Comparison of ENCODE assay signal across 1 cellular context in the genomic region with DNA sequence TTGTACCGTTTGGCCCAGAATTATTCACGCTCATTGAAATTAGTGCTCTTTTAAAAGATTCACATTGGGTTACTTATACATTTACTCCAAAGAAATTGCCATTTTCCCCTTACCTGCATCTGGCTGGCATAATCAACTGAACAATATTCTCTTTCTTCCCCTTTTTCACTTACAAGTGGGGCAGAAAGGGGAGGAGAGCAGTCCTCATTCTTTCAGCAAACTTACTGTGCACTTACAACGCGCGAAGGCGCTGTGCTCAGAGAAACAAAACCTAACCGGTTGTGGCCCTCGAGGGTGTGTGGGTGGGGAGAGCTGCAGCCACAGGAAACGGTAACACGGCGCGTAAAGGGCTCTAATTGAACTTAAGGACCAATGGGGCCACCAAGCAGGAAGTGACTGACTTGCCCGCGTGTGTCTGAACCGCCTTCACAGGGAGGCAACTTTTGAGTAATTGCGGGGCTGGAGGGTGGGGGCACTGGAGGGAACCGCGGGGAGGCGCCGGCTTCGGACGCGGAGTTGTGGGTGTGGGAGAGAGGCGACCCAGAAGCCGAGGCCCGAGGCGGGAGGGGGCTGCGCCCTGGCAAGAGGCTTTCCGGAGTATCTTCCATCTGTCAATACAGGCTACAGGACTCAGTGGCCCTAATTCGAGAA.
TF ChIP-seq lines count a peak whose summit lies in the region.

No MANE protein-coding gene starts in this region.

TF ChIP-seq in HepG2, 621 proteins besides CTCF, POLR2A, EP300 and RAD21 (continued from another document and continues in another):
- TF ChIP-seq, protein P1, sequence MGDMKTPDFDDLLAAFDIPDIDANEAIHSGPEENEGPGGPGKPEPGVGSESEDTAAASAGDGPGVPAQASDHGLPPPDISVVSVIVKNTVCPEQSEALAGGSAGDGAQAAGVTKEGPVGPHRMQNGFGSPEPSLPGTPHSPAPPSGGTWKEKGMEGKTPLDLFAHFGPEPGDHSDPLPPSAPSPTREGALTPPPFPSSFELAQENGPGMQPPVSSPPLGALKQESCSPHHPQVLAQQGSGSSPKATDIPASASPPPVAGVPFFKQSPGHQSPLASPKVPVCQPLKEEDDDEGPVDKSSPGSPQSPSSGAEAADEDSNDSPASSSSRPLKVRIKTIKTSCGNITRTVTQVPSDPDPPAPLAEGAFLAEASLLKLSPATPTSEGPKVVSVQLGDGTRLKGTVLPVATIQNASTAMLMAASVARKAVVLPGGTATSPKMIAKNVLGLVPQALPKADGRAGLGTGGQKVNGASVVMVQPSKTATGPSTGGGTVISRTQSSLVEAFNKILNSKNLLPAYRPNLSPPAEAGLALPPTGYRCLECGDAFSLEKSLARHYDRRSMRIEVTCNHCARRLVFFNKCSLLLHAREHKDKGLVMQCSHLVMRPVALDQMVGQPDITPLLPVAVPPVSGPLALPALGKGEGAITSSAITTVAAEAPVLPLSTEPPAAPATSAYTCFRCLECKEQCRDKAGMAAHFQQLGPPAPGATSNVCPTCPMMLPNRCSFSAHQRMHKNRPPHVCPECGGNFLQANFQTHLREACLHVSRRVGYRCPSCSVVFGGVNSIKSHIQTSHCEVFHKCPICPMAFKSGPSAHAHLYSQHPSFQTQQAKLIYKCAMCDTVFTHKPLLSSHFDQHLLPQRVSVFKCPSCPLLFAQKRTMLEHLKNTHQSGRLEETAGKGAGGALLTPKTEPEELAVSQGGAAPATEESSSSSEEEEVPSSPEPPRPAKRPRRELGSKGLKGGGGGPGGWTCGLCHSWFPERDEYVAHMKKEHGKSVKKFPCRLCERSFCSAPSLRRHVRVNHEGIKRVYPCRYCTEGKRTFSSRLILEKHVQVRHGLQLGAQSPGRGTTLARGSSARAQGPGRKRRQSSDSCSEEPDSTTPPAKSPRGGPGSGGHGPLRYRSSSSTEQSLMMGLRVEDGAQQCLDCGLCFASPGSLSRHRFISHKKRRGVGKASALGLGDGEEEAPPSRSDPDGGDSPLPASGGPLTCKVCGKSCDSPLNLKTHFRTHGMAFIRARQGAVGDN (CRISPR knock-in tag; IDR thresholded peaks at IDR 0.05): no peak; the same call in 1 of the 2 replicates
- TF ChIP-seq ZNF768 (CRISPR knock-in tag; IDR thresholded peaks at IDR 0.05) (no peak), ATF7 (IDR thresholded peaks at IDR 0.05) (no peak), ATF7 (CRISPR knock-in tag; IDR thresholded peaks at IDR 0.05) (no peak), SATB2 (CRISPR knock-in tag; IDR thresholded peaks at IDR 0.05) (peak; percentile 40; the same call in 1 of the 2 replicates), ATF1 (CRISPR knock-in tag; IDR thresholded peaks at IDR 0.05) (peak; percentile 58; the same call in 1 of the 2 replicates), ZNF207 (IDR thresholded peaks at IDR 0.05; ENCODE audit: borderline replicate concordance) (no peak), ZNF775 (CRISPR knock-in tag; IDR thresholded peaks at IDR 0.05; ENCODE audit: borderline replicate concordance) (no peak), ZNF136 (CRISPR knock-in tag; IDR thresholded peaks at IDR 0.05; ENCODE audit: low read depth) (no peak), CREB1 (IDR thresholded peaks at IDR 0.05) (no peak), CREB1 (CRISPR knock-in tag; IDR thresholded peaks at IDR 0.05) (peak; percentile 76), AHR (CRISPR knock-in tag; IDR thresholded peaks at IDR 0.05) (no peak), ZNF564 (CRISPR knock-in tag; IDR thresholded peaks at IDR 0.05) (no peak), ZC3H13 (CRISPR knock-in tag; IDR thresholded peaks at IDR 0.05) (peak; percentile 14; the same call in 1 of the 2 replicates), MZF1 (CRISPR knock-in tag; IDR thresholded peaks at IDR 0.05; ENCODE audit: borderline replicate concordance) (no peak), ATRX (CRISPR knock-in tag; IDR thresholded peaks at IDR 0.05; ENCODE audit: borderline replicate concordance) (no peak), ELF1 (CRISPR knock-in tag; IDR thresholded peaks at IDR 0.05) (peak; percentile 78), ZNF354B (CRISPR knock-in tag; IDR thresholded peaks at IDR 0.05) (no peak; the same call in 1 of the 2 replicates), XRCC5 (optimal IDR thresholded peaks at IDR 0.05; ENCODE audit: low read length) (no peak), ZKSCAN8 (CRISPR knock-in tag; IDR thresholded peaks at IDR 0.05; ENCODE audit: borderline replicate concordance) (no peak), TP53 (CRISPR knock-in tag; conservative IDR thresholded peaks at IDR 0.05) (no peak), ZNF256 (CRISPR knock-in tag; conservative IDR thresholded peaks at IDR 0.05) (no peak), ARNT (IDR thresholded peaks at IDR 0.05) (no peak), ETV5 (CRISPR knock-in tag; IDR thresholded peaks at IDR 0.05; ENCODE audit: borderline replicate concordance) (peak; percentile 67; the same call in 1 of the 2 replicates), ZMYM4 (CRISPR knock-in tag; IDR thresholded peaks at IDR 0.05) (no peak), HNRNPL (IDR thresholded peaks at IDR 0.05; ENCODE audit: low read depth, low read length) (no peak), NONO (IDR thresholded peaks at IDR 0.05) (no peak), NONO (CRISPR knock-in tag; conservative IDR thresholded peaks at IDR 0.05) (peak; percentile 42; the same call in 1 of the 2 replicates), FOSL2 (CRISPR knock-in tag; IDR thresholded peaks at IDR 0.05) (no peak), ZNF816 (CRISPR knock-in tag; IDR thresholded peaks at IDR 0.05; ENCODE audit: borderline replicate concordance) (0 out of 2 replicates have a peak, but pooled peaks have one; percentile 14), ZNF430 (CRISPR knock-in tag; IDR thresholded peaks at IDR 0.05) (no peak; the same call in 1 of the 2 replicates)
- TF ChIP-seq, protein P2, sequence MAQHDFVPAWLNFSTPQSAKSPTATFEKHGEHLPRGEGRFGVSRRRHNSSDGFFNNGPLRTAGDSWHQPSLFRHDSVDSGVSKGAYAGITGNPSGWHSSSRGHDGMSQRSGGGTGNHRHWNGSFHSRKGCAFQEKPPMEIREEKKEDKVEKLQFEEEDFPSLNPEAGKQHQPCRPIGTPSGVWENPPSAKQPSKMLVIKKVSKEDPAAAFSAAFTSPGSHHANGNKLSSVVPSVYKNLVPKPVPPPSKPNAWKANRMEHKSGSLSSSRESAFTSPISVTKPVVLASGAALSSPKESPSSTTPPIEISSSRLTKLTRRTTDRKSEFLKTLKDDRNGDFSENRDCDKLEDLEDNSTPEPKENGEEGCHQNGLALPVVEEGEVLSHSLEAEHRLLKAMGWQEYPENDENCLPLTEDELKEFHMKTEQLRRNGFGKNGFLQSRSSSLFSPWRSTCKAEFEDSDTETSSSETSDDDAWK (CRISPR knock-in tag; IDR thresholded peaks at IDR 0.05): no peak
- TF ChIP-seq, protein P3, sequence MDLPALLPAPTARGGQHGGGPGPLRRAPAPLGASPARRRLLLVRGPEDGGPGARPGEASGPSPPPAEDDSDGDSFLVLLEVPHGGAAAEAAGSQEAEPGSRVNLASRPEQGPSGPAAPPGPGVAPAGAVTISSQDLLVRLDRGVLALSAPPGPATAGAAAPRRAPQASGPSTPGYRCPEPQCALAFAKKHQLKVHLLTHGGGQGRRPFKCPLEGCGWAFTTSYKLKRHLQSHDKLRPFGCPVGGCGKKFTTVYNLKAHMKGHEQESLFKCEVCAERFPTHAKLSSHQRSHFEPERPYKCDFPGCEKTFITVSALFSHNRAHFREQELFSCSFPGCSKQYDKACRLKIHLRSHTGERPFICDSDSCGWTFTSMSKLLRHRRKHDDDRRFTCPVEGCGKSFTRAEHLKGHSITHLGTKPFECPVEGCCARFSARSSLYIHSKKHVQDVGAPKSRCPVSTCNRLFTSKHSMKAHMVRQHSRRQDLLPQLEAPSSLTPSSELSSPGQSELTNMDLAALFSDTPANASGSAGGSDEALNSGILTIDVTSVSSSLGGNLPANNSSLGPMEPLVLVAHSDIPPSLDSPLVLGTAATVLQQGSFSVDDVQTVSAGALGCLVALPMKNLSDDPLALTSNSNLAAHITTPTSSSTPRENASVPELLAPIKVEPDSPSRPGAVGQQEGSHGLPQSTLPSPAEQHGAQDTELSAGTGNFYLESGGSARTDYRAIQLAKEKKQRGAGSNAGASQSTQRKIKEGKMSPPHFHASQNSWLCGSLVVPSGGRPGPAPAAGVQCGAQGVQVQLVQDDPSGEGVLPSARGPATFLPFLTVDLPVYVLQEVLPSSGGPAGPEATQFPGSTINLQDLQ (CRISPR knock-in tag; IDR thresholded peaks at IDR 0.05): no peak
- TF ChIP-seq, protein P4, sequence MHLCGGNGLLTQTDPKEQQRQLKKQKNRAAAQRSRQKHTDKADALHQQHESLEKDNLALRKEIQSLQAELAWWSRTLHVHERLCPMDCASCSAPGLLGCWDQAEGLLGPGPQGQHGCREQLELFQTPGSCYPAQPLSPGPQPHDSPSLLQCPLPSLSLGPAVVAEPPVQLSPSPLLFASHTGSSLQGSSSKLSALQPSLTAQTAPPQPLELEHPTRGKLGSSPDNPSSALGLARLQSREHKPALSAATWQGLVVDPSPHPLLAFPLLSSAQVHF (CRISPR knock-in tag; IDR thresholded peaks at IDR 0.05): no peak
- TF ChIP-seq, protein P5, sequence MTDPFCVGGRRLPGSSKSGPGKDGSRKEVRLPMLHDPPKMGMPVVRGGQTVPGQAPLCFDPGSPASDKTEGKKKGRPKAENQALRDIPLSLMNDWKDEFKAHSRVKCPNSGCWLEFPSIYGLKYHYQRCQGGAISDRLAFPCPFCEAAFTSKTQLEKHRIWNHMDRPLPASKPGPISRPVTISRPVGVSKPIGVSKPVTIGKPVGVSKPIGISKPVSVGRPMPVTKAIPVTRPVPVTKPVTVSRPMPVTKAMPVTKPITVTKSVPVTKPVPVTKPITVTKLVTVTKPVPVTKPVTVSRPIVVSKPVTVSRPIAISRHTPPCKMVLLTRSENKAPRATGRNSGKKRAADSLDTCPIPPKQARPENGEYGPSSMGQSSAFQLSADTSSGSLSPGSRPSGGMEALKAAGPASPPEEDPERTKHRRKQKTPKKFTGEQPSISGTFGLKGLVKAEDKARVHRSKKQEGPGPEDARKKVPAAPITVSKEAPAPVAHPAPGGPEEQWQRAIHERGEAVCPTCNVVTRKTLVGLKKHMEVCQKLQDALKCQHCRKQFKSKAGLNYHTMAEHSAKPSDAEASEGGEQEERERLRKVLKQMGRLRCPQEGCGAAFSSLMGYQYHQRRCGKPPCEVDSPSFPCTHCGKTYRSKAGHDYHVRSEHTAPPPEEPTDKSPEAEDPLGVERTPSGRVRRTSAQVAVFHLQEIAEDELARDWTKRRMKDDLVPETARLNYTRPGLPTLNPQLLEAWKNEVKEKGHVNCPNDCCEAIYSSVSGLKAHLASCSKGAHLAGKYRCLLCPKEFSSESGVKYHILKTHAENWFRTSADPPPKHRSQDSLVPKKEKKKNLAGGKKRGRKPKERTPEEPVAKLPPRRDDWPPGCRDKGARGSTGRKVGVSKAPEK (CRISPR knock-in tag; IDR thresholded peaks at IDR 0.05; ENCODE audit: borderline replicate concordance): 0 out of 2 replicates have a peak, but pooled peaks have one; percentile 36
- TF ChIP-seq, protein P6, sequence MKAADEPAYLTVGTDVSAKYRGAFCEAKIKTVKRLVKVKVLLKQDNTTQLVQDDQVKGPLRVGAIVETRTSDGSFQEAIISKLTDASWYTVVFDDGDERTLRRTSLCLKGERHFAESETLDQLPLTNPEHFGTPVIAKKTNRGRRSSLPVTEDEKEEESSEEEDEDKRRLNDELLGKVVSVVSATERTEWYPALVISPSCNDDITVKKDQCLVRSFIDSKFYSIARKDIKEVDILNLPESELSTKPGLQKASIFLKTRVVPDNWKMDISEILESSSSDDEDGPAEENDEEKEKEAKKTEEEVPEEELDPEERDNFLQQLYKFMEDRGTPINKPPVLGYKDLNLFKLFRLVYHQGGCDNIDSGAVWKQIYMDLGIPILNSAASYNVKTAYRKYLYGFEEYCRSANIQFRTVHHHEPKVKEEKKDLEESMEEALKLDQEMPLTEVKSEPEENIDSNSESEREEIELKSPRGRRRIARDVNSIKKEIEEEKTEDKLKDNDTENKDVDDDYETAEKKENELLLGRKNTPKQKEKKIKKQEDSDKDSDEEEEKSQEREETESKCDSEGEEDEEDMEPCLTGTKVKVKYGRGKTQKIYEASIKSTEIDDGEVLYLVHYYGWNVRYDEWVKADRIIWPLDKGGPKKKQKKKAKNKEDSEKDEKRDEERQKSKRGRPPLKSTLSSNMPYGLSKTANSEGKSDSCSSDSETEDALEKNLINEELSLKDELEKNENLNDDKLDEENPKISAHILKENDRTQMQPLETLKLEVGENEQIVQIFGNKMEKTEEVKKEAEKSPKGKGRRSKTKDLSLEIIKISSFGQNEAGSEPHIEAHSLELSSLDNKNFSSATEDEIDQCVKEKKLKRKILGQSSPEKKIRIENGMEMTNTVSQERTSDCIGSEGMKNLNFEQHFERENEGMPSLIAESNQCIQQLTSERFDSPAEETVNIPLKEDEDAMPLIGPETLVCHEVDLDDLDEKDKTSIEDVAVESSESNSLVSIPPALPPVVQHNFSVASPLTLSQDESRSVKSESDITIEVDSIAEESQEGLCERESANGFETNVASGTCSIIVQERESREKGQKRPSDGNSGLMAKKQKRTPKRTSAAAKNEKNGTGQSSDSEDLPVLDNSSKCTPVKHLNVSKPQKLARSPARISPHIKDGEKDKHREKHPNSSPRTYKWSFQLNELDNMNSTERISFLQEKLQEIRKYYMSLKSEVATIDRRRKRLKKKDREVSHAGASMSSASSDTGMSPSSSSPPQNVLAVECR (CRISPR knock-in tag; IDR thresholded peaks at IDR 0.05; ENCODE audit: borderline replicate concordance): no peak; the same call in 1 of the 2 replicates
- TF ChIP-seq, protein P7, sequence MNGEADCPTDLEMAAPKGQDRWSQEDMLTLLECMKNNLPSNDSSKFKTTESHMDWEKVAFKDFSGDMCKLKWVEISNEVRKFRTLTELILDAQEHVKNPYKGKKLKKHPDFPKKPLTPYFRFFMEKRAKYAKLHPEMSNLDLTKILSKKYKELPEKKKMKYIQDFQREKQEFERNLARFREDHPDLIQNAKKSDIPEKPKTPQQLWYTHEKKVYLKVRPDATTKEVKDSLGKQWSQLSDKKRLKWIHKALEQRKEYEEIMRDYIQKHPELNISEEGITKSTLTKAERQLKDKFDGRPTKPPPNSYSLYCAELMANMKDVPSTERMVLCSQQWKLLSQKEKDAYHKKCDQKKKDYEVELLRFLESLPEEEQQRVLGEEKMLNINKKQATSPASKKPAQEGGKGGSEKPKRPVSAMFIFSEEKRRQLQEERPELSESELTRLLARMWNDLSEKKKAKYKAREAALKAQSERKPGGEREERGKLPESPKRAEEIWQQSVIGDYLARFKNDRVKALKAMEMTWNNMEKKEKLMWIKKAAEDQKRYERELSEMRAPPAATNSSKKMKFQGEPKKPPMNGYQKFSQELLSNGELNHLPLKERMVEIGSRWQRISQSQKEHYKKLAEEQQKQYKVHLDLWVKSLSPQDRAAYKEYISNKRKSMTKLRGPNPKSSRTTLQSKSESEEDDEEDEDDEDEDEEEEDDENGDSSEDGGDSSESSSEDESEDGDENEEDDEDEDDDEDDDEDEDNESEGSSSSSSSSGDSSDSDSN (CRISPR knock-in tag; IDR thresholded peaks at IDR 0.05): no peak
- TF ChIP-seq, protein P8, sequence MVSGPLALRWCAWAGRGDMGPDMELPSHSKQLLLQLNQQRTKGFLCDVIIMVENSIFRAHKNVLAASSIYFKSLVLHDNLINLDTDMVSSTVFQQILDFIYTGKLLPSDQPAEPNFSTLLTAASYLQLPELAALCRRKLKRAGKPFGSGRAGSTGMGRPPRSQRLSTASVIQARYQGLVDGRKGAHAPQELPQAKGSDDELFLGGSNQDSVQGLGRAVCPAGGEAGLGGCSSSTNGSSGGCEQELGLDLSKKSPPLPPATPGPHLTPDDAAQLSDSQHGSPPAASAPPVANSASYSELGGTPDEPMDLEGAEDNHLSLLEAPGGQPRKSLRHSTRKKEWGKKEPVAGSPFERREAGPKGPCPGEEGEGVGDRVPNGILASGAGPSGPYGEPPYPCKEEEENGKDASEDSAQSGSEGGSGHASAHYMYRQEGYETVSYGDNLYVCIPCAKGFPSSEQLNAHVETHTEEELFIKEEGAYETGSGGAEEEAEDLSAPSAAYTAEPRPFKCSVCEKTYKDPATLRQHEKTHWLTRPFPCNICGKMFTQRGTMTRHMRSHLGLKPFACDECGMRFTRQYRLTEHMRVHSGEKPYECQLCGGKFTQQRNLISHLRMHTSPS (CRISPR knock-in tag; IDR thresholded peaks at IDR 0.05; ENCODE audit: low read depth): no peak
